21 cellular contexts compared by ENCODE assay signal in genomic region chr4:144579411-144580020, GRCh38.
DNase-seq lines count a peak whose midpoint lies in the region; ATAC-seq, FAIRE-seq and TF ChIP-seq lines count a peak whose summit lies in the region.
"Had no signal": no experiment of that assay in that cellular context is flagged by ENCODE, and none has a peak within 500 bp of the region (broad histone marks: within the 10 kb centered on the region; RNA-seq: fewer than 3 reads in every experiment).

No MANE protein-coding gene starts in this region.

- CTCF ChIA-PET in Calu3 (lab: Charles Lee) = no interaction called here

- peak overlapping the region; percentile 75 for H3K27ac Mint-ChIP-seq in Calu3 (ENCODE audit: unreplicated experiment)
- H3K27ac Mint-ChIP-seq: activated CD4-positive, alpha-beta memory T cell treated with anti-CD3 and anti-CD28 coated beads, Interleukin-2, amount 10 ng/mL, durations not matched to agents 7 days and 5 days; activated naive CD4-positive, alpha-beta T cell treated with anti-CD3 and anti-CD28 coated beads, Interleukin-2, amount 50 U/mL, for 24 hours; CD8-positive, alpha-beta memory T cell; effector memory CD8-positive, alpha-beta T cell; T-cell had no signal

- TF ChIP-seq EP300 in upper lobe of left lung (IDR thresholded peaks at IDR 0.05) = no peak

- no peaks in the 10 kb centered on the region for H3K27me3 Mint-ChIP-seq in Calu3 (ENCODE audit: unreplicated experiment)
- H3K27me3 Mint-ChIP-seq: activated CD4-positive, alpha-beta memory T cell treated with anti-CD3 and anti-CD28 coated beads, Interleukin-2, amount 10 ng/mL, durations not matched to agents 7 days and 5 days; activated naive CD4-positive, alpha-beta T cell treated with anti-CD3 and anti-CD28 coated beads, Interleukin-2, amount 50 U/mL, for 24 hours; effector memory CD8-positive, alpha-beta T cell; T-cell had no signal

- H3K9me3 Mint-ChIP-seq in Calu3 (ENCODE audit: low read depth, unreplicated experiment) = no peaks in the 10 kb centered on the region
- H3K9me3 Mint-ChIP-seq: activated CD4-positive, alpha-beta memory T cell treated with anti-CD3 and anti-CD28 coated beads, Interleukin-2, amount 10 ng/mL, durations not matched to agents 7 days and 5 days; activated naive CD4-positive, alpha-beta T cell treated with anti-CD3 and anti-CD28 coated beads, Interleukin-2, amount 50 U/mL, for 24 hours; CD8-positive, alpha-beta memory T cell had no signal

- no peak for DNase-seq in Calu3
- DNase-seq in M059J (ENCODE audit: low read depth) = peak; percentile 22
- peak; percentile 80 for DNase-seq in bronchial epithelial cell (ENCODE audit: low read depth)
- peak; percentile 75 for DNase-seq in glomerular endothelial cell (ENCODE audit: extremely low read depth, low read depth, low spot score)
- DNase-seq in upper lobe of left lung = no peak
- DNase-seq: activated CD4-positive, alpha-beta memory T cell treated with anti-CD3 and anti-CD28 coated beads, Interleukin-2, amount 10 ng/mL, durations not matched to agents 7 days and 5 days; activated T-cell treated with anti-CD3 and anti-CD28 coated beads, Interleukin-2, amount 50 U/mL, for 48 hours; CD8-positive, alpha-beta memory T cell; effector memory CD8-positive, alpha-beta T cell; gastrocnemius medialis; NCI-H146; NCI-H2227 treated with DMSO at 0.1 percent for 48 hours; stimulated activated CD4-positive, alpha-beta T cell treated with anti-CD3 and anti-CD28 coated beads, Interleukin-4, amount 100 ng/mL, for 24 hours; substantia nigra; T-cell; WERI-Rb-1 had no signal

- H3K9me3 ChIP-seq in upper lobe of left lung = no peaks in the 10 kb centered on the region
- H3K9me3 ChIP-seq: gastrocnemius medialis had no signal

- H3K4me3 ChIP-seq in bronchial epithelial cell (ENCODE audit: low read depth, low read length) (no peak overlapping the region), upper lobe of left lung (no peak overlapping the region)
- H3K4me3 ChIP-seq: cardiac muscle cell, gastrocnemius medialis had no signal

- H3K4me3 Mint-ChIP-seq in Calu3 (ENCODE audit: low read depth, unreplicated experiment) = no peak overlapping the region
- H3K4me3 Mint-ChIP-seq: activated CD4-positive, alpha-beta memory T cell treated with anti-CD3 and anti-CD28 coated beads, Interleukin-2, amount 10 ng/mL, durations not matched to agents 7 days and 5 days; activated naive CD4-positive, alpha-beta T cell treated with anti-CD3 and anti-CD28 coated beads, Interleukin-2, amount 50 U/mL, for 24 hours; CD8-positive, alpha-beta memory T cell; effector memory CD8-positive, alpha-beta T cell; T-cell had no signal

- peaks cover 60% of the 10 kb centered on the region for H3K4me1 Mint-ChIP-seq in Calu3 (ENCODE audit: low read depth, unreplicated experiment)
- H3K4me1 Mint-ChIP-seq: activated CD4-positive, alpha-beta memory T cell treated with anti-CD3 and anti-CD28 coated beads, Interleukin-2, amount 10 ng/mL, durations not matched to agents 7 days and 5 days; activated naive CD4-positive, alpha-beta T cell treated with anti-CD3 and anti-CD28 coated beads, Interleukin-2, amount 50 U/mL, for 24 hours; CD8-positive, alpha-beta memory T cell; T-cell had no signal

- H3K36me3 Mint-ChIP-seq in Calu3 (ENCODE audit: insufficient read depth, unreplicated experiment) = no peaks in the 10 kb centered on the region
- H3K36me3 Mint-ChIP-seq: activated naive CD4-positive, alpha-beta T cell treated with anti-CD3 and anti-CD28 coated beads, Interleukin-2, amount 50 U/mL, for 24 hours; CD8-positive, alpha-beta memory T cell; T-cell had no signal

- H3K27ac ChIP-seq in upper lobe of left lung = no peak overlapping the region
- H3K27ac ChIP-seq: cardiac muscle cell, gastrocnemius medialis, WERI-Rb-1 had no signal

- ATAC-seq in HG03045 (IDR thresholded peaks at IDR 0.05; ENCODE audit: unreplicated experiment) (no peak), upper lobe of left lung (ENCODE audit: low FRiP score in 2 of 2) (no peak), HG03342 (IDR thresholded peaks at IDR 0.05; ENCODE audit: unreplicated experiment) (no peak), HG03439 (IDR thresholded peaks at IDR 0.05; ENCODE audit: unreplicated experiment) (no peak)
- ATAC-seq: effector memory CD8-positive, alpha-beta T cell; gastrocnemius medialis; T-cell had no signal

- TF ChIP-seq CTCF in Calu3 (IDR thresholded peaks at IDR 0.05; ENCODE audit: unreplicated experiment) (no peak), bronchial epithelial cell (IDR thresholded peaks at IDR 0.05; ENCODE audit: insufficient read depth, low read length, severe bottlenecking) (no peak), upper lobe of left lung (IDR thresholded peaks at IDR 0.05) (no peak)

- no peak for FAIRE-seq in bronchial epithelial cell (lab: Jason Lieb, UNC)

- no peak for TF ChIP-seq POLR2A in upper lobe of left lung (IDR thresholded peaks at IDR 0.05)

- H3K4me1 ChIP-seq in upper lobe of left lung = peaks cover 0 to 10% (median 0%) of the 10 kb centered on the region in 4 donors
- H3K4me1 ChIP-seq: gastrocnemius medialis had no signal

- H3K27me3 ChIP-seq in bronchial epithelial cell (ENCODE audit: control insufficient read depth, insufficient read depth, low read length) (no peaks in the 10 kb centered on the region), upper lobe of left lung (no peaks in the 10 kb centered on the region)
- H3K27me3 ChIP-seq: cardiac muscle cell, gastrocnemius medialis had no signal

- intact Hi-C loops in Calu3 (cut with micrococcal nuclease; ENCODE audit: unreplicated experiment) = loop anchor here (5.0 kb wide), 2 partner anchors 48 to 133 kb away; no protein-coding TSS in a partner anchor

- H3K36me3 ChIP-seq in bronchial epithelial cell (ENCODE audit: control insufficient read depth, insufficient read depth, low read length) = no peaks in the 10 kb centered on the region
- no peaks in the 10 kb centered on the region for H3K36me3 ChIP-seq in upper lobe of left lung
- H3K36me3 ChIP-seq: cardiac muscle cell, gastrocnemius medialis, WERI-Rb-1 had no signal

- no TSS peak for BruUV-seq in Calu3 (replicated peaks; lab: Mats Ljungman, UMichigan)

Comparison
In these comparisons a context has a peak if more than half of its experiments do, and no peak if none do; other contexts are left out.
1. DNase-seq: peak in M059J (single experiment), bronchial epithelial cell (single experiment) and glomerular endothelial cell (single experiment); none in Calu3 (single experiment) and upper lobe of left lung (0 of 2).